In the genomic region with DNA sequence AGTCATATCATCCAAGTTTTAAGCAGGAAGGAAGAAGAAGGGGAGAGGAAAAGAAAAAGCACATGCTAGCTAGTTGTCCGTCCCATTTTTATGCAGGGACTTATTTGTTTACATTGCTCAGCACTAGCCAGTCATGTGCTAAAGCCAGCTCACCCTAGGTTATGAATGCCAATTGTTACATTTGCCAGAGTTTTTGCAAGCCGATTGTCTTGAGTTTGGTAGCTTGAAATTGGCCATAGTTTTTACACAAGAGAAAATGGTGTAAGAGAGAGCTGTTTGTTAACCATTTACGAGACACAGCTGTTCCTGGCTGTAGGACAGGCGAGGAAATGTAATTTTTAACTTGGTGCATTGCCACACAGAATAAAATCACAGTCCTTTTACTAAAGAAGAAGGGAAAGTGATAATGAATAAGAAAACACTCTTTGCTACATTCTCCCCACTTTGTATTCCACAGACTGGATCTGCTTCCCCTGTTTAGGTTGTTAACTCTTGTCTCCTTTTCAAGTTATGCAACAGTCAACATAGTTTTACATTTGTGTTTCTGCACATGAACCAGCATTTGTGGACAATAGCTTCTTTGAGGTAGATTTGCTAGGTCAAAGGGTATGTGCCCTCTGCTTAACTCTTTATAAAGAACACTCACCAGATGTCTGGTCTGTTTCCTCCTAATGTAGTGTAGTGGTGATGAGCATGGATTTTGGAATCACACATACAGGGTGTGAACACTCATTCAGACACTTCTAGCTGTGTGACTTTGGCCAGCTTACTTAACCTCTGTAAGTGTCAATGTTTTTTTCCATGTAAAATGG, we compare ENCODE assay signal across 1 cellular context.
TF ChIP-seq lines count a peak whose summit lies in the region.

No MANE protein-coding gene starts in this region.

TF ChIP-seq in HepG2, 621 proteins besides CTCF, POLR2A, EP300 and RAD21 (continued from another document and continues in another):
- peak; percentile 91 for TF ChIP-seq FOXA3 (CRISPR knock-in tag; IDR thresholded peaks at IDR 0.05)
- no peak for TF ChIP-seq NAIF1 (CRISPR knock-in tag; IDR thresholded peaks at IDR 0.05; ENCODE audit: borderline replicate concordance)
- TF ChIP-seq POLR2G (IDR thresholded peaks at IDR 0.05; ENCODE audit: low read depth, low read length) = peak; percentile 39; the same call in 1 of the 2 replicates
- TF ChIP-seq KLF13 (CRISPR knock-in tag; IDR thresholded peaks at IDR 0.05) = no peak
- TF ChIP-seq, protein P1, sequence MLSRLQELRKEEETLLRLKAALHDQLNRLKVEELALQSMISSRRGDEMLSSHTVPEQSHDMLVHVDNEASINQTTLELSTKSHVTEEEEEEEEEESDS (CRISPR knock-in tag; IDR thresholded peaks at IDR 0.05; ENCODE audit: borderline replicate concordance) = no peak
- no peak for TF ChIP-seq ZNF777 (CRISPR knock-in tag; IDR thresholded peaks at IDR 0.05)
- TF ChIP-seq NRL (CRISPR knock-in tag; IDR thresholded peaks at IDR 0.05; ENCODE audit: borderline replicate concordance) = no peak
- TF ChIP-seq, protein P2, sequence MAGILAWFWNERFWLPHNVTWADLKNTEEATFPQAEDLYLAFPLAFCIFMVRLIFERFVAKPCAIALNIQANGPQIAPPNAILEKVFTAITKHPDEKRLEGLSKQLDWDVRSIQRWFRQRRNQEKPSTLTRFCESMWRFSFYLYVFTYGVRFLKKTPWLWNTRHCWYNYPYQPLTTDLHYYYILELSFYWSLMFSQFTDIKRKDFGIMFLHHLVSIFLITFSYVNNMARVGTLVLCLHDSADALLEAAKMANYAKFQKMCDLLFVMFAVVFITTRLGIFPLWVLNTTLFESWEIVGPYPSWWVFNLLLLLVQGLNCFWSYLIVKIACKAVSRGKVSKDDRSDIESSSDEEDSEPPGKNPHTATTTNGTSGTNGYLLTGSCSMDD (CRISPR knock-in tag; IDR thresholded peaks at IDR 0.05) = no peak
- TF ChIP-seq ZEB1 (IDR thresholded peaks at IDR 0.05; ENCODE audit: insufficient replicate concordance, low read depth) = no peak
- TF ChIP-seq KDM3A (CRISPR knock-in tag; IDR thresholded peaks at IDR 0.05; ENCODE audit: low read depth) = no peak
- TF ChIP-seq ARNT2 (CRISPR knock-in tag; IDR thresholded peaks at IDR 0.05; ENCODE audit: low read depth) = peak; percentile 66; the same call in 1 of the 2 replicates
- TF ChIP-seq HNRNPH1 (optimal IDR thresholded peaks at IDR 0.05; ENCODE audit: low read depth, low read length) = no peak
- no peak for TF ChIP-seq NFATC3 (CRISPR knock-in tag; IDR thresholded peaks at IDR 0.05)
- TF ChIP-seq, protein P3, sequence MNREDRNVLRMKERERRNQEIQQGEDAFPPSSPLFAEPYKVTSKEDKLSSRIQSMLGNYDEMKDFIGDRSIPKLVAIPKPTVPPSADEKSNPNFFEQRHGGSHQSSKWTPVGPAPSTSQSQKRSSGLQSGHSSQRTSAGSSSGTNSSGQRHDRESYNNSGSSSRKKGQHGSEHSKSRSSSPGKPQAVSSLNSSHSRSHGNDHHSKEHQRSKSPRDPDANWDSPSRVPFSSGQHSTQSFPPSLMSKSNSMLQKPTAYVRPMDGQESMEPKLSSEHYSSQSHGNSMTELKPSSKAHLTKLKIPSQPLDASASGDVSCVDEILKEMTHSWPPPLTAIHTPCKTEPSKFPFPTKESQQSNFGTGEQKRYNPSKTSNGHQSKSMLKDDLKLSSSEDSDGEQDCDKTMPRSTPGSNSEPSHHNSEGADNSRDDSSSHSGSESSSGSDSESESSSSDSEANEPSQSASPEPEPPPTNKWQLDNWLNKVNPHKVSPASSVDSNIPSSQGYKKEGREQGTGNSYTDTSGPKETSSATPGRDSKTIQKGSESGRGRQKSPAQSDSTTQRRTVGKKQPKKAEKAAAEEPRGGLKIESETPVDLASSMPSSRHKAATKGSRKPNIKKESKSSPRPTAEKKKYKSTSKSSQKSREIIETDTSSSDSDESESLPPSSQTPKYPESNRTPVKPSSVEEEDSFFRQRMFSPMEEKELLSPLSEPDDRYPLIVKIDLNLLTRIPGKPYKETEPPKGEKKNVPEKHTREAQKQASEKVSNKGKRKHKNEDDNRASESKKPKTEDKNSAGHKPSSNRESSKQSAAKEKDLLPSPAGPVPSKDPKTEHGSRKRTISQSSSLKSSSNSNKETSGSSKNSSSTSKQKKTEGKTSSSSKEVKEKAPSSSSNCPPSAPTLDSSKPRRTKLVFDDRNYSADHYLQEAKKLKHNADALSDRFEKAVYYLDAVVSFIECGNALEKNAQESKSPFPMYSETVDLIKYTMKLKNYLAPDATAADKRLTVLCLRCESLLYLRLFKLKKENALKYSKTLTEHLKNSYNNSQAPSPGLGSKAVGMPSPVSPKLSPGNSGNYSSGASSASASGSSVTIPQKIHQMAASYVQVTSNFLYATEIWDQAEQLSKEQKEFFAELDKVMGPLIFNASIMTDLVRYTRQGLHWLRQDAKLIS (CRISPR knock-in tag; IDR thresholded peaks at IDR 0.05) = no peak
- TF ChIP-seq, protein P4, sequence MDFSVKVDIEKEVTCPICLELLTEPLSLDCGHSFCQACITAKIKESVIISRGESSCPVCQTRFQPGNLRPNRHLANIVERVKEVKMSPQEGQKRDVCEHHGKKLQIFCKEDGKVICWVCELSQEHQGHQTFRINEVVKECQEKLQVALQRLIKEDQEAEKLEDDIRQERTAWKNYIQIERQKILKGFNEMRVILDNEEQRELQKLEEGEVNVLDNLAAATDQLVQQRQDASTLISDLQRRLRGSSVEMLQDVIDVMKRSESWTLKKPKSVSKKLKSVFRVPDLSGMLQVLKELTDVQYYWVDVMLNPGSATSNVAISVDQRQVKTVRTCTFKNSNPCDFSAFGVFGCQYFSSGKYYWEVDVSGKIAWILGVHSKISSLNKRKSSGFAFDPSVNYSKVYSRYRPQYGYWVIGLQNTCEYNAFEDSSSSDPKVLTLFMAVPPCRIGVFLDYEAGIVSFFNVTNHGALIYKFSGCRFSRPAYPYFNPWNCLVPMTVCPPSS (IDR thresholded peaks at IDR 0.05) = no peak
- no peak for TF ChIP-seq ZNF577 (CRISPR knock-in tag; IDR thresholded peaks at IDR 0.05; ENCODE audit: borderline replicate concordance, low read depth)
- TF ChIP-seq ZNF24 (IDR thresholded peaks at IDR 0.05) = no peak
- no peak for TF ChIP-seq ZNF138 (CRISPR knock-in tag; IDR thresholded peaks at IDR 0.05; ENCODE audit: low read depth)
- no peak for TF ChIP-seq TGIF2 (CRISPR knock-in tag; IDR thresholded peaks at IDR 0.05)
- TF ChIP-seq MEIS1 (CRISPR knock-in tag; IDR thresholded peaks at IDR 0.05; ENCODE audit: borderline replicate concordance) = no peak
- peak; percentile 81; the same call in 1 of the 2 replicates for TF ChIP-seq EHMT2 (IDR thresholded peaks at IDR 0.05; ENCODE audit: borderline replicate concordance, low read depth, low read length)
- no peak for TF ChIP-seq GZF1 (CRISPR knock-in tag; IDR thresholded peaks at IDR 0.05)
- TF ChIP-seq HCFC1 (IDR thresholded peaks at IDR 0.05; ENCODE audit: low read depth, low read length) = no peak
- TF ChIP-seq NFKB2 (CRISPR knock-in tag; IDR thresholded peaks at IDR 0.05; ENCODE audit: borderline replicate concordance) = no peak
- TF ChIP-seq U2AF1 (optimal IDR thresholded peaks at IDR 0.05; ENCODE audit: low read depth, low read length) = no peak
- TF ChIP-seq REPIN1 (CRISPR knock-in tag; IDR thresholded peaks at IDR 0.05; ENCODE audit: borderline replicate concordance, low read depth) = peak; percentile 85; the same call in 1 of the 2 replicates
- TF ChIP-seq FOXK1 (CRISPR knock-in tag; IDR thresholded peaks at IDR 0.05; ENCODE audit: borderline replicate concordance, low read depth) = peak; percentile 92
- no peak for TF ChIP-seq SP4 (CRISPR knock-in tag; IDR thresholded peaks at IDR 0.05)
- peak; percentile 91 for TF ChIP-seq FOXP4 (CRISPR knock-in tag; IDR thresholded peaks at IDR 0.05)
- 0 out of 2 replicates have a peak, but pooled peaks have one; percentile 22 for TF ChIP-seq FOXA1 (IDR thresholded peaks at IDR 0.05)
- peak; percentile 92 for TF ChIP-seq FOXA1 (CRISPR knock-in tag; IDR thresholded peaks at IDR 0.05)
- no peak for TF ChIP-seq ZNF552 (CRISPR knock-in tag; IDR thresholded peaks at IDR 0.05; ENCODE audit: borderline replicate concordance)
- TF ChIP-seq NBN (conservative IDR thresholded peaks at IDR 0.05) = no peak
- no peak for TF ChIP-seq KMT2A (CRISPR knock-in tag; IDR thresholded peaks at IDR 0.05)
- no peak for TF ChIP-seq RFXANK (CRISPR knock-in tag; IDR thresholded peaks at IDR 0.05)
- TF ChIP-seq, protein P5, sequence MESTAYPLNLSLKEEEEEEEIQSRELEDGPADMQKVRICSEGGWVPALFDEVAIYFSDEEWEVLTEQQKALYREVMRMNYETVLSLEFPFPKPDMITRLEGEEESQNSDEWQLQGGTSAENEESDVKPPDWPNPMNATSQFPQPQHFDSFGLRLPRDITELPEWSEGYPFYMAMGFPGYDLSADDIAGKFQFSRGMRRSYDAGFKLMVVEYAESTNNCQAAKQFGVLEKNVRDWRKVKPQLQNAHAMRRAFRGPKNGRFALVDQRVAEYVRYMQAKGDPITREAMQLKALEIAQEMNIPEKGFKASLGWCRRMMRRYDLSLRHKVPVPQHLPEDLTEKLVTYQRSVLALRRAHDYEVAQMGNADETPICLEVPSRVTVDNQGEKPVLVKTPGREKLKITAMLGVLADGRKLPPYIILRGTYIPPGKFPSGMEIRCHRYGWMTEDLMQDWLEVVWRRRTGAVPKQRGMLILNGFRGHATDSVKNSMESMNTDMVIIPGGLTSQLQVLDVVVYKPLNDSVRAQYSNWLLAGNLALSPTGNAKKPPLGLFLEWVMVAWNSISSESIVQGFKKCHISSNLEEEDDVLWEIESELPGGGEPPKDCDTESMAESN (CRISPR knock-in tag; conservative IDR thresholded peaks at IDR 0.05) = peak; percentile 61; the same call in 1 of the 2 replicates
- no peak for TF ChIP-seq ZSCAN30 (CRISPR knock-in tag; IDR thresholded peaks at IDR 0.05)
- no peak for TF ChIP-seq GPBP1L1 (CRISPR knock-in tag; IDR thresholded peaks at IDR 0.05)
- TF ChIP-seq ZNF710 (CRISPR knock-in tag; IDR thresholded peaks at IDR 0.05; ENCODE audit: borderline replicate concordance) = peak; percentile 90
- TF ChIP-seq ZNF746 (CRISPR knock-in tag; IDR thresholded peaks at IDR 0.05) = no peak
- TF ChIP-seq ESRRA (CRISPR knock-in tag; IDR thresholded peaks at IDR 0.05; ENCODE audit: low read depth) = no peak
- TF ChIP-seq ZNF607 (CRISPR knock-in tag; IDR thresholded peaks at IDR 0.05; ENCODE audit: borderline replicate concordance) = no peak
- TF ChIP-seq ZNF432 (CRISPR knock-in tag; IDR thresholded peaks at IDR 0.05; ENCODE audit: borderline replicate concordance) = no peak
- TF ChIP-seq ZBTB8A (CRISPR knock-in tag; IDR thresholded peaks at IDR 0.05; ENCODE audit: borderline replicate concordance, low read depth) = no peak
- no peak for TF ChIP-seq ZNF558 (CRISPR knock-in tag; IDR thresholded peaks at IDR 0.05; ENCODE audit: borderline replicate concordance)
- TF ChIP-seq ZNF251 (CRISPR knock-in tag; IDR thresholded peaks at IDR 0.05) = no peak
- no peak for TF ChIP-seq SALL2 (CRISPR knock-in tag; IDR thresholded peaks at IDR 0.05)
- TF ChIP-seq MIER3 (CRISPR knock-in tag; IDR thresholded peaks at IDR 0.05; ENCODE audit: borderline replicate concordance) = peak; percentile 88; the same call in 1 of the 2 replicates
- TF ChIP-seq, protein P6, sequence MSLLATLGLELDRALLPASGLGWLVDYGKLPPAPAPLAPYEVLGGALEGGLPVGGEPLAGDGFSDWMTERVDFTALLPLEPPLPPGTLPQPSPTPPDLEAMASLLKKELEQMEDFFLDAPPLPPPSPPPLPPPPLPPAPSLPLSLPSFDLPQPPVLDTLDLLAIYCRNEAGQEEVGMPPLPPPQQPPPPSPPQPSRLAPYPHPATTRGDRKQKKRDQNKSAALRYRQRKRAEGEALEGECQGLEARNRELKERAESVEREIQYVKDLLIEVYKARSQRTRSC (CRISPR knock-in tag; IDR thresholded peaks at IDR 0.05; ENCODE audit: low read depth) = no peak
